Comparison of ENCODE assay signal across 1 cellular context in the genomic region with DNA sequence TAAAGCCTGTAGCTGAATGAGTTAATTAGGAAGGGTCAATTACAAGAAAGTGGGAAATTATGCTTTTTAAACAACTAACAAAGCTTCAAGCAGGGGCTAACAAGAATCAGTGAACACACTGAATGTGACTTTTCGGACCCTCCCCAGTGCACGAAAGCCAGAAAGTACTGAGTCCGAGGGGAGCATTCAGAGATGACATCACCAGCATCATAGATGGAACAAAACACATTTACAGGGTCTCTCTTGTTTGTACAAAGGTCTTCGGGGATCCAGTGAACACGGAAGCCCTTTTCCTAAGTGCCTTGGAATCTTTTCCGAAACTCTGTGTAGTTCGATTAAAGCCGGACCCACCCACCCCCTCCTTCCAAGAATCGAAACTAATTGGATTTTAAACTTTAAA.
TF ChIP-seq lines count a peak whose summit lies in the region.

No MANE protein-coding gene starts in this region.

TF ChIP-seq in HEK293, 187 proteins besides CTCF, POLR2A, EP300 and RAD21 (continued from another document):
- TF ChIP-seq, protein P1, sequence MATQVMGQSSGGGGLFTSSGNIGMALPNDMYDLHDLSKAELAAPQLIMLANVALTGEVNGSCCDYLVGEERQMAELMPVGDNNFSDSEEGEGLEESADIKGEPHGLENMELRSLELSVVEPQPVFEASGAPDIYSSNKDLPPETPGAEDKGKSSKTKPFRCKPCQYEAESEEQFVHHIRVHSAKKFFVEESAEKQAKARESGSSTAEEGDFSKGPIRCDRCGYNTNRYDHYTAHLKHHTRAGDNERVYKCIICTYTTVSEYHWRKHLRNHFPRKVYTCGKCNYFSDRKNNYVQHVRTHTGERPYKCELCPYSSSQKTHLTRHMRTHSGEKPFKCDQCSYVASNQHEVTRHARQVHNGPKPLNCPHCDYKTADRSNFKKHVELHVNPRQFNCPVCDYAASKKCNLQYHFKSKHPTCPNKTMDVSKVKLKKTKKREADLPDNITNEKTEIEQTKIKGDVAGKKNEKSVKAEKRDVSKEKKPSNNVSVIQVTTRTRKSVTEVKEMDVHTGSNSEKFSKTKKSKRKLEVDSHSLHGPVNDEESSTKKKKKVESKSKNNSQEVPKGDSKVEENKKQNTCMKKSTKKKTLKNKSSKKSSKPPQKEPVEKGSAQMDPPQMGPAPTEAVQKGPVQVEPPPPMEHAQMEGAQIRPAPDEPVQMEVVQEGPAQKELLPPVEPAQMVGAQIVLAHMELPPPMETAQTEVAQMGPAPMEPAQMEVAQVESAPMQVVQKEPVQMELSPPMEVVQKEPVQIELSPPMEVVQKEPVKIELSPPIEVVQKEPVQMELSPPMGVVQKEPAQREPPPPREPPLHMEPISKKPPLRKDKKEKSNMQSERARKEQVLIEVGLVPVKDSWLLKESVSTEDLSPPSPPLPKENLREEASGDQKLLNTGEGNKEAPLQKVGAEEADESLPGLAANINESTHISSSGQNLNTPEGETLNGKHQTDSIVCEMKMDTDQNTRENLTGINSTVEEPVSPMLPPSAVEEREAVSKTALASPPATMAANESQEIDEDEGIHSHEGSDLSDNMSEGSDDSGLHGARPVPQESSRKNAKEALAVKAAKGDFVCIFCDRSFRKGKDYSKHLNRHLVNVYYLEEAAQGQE (tag by site-specific recombination; IDR thresholded peaks at IDR 0.05): no peak
- TF ChIP-seq ZNF311 (tag by site-specific recombination; IDR thresholded peaks at IDR 0.05; ENCODE audit: borderline replicate concordance): no peak
- peak; percentile 78 for TF ChIP-seq ZNF629 (tag by site-specific recombination; IDR thresholded peaks at IDR 0.05)
- TF ChIP-seq ZNF114 (tag by site-specific recombination; IDR thresholded peaks at IDR 0.05): no peak
- TF ChIP-seq BCL11A (tag by site-specific recombination; IDR thresholded peaks at IDR 0.05; ENCODE audit: low read depth): no peak
- TF ChIP-seq ZSCAN16 (tag by site-specific recombination; IDR thresholded peaks at IDR 0.05): no peak
- no peak for TF ChIP-seq ZNF792 (tag by site-specific recombination; IDR thresholded peaks at IDR 0.05)
- no peak for TF ChIP-seq ZSCAN30 (tag by site-specific recombination; IDR thresholded peaks at IDR 0.05)
- TF ChIP-seq, protein P2, sequence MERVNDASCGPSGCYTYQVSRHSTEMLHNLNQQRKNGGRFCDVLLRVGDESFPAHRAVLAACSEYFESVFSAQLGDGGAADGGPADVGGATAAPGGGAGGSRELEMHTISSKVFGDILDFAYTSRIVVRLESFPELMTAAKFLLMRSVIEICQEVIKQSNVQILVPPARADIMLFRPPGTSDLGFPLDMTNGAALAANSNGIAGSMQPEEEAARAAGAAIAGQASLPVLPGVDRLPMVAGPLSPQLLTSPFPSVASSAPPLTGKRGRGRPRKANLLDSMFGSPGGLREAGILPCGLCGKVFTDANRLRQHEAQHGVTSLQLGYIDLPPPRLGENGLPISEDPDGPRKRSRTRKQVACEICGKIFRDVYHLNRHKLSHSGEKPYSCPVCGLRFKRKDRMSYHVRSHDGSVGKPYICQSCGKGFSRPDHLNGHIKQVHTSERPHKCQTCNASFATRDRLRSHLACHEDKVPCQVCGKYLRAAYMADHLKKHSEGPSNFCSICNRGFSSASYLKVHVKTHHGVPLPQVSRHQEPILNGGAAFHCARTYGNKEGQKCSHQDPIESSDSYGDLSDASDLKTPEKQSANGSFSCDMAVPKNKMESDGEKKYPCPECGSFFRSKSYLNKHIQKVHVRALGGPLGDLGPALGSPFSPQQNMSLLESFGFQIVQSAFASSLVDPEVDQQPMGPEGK (tag by site-specific recombination; IDR thresholded peaks at IDR 0.05): no peak
- no peak for TF ChIP-seq ZNF473 (tag by site-specific recombination; IDR thresholded peaks at IDR 0.05)
- no peak for TF ChIP-seq ZNF623 (tag by site-specific recombination; IDR thresholded peaks at IDR 0.05)
- TF ChIP-seq, protein P3, sequence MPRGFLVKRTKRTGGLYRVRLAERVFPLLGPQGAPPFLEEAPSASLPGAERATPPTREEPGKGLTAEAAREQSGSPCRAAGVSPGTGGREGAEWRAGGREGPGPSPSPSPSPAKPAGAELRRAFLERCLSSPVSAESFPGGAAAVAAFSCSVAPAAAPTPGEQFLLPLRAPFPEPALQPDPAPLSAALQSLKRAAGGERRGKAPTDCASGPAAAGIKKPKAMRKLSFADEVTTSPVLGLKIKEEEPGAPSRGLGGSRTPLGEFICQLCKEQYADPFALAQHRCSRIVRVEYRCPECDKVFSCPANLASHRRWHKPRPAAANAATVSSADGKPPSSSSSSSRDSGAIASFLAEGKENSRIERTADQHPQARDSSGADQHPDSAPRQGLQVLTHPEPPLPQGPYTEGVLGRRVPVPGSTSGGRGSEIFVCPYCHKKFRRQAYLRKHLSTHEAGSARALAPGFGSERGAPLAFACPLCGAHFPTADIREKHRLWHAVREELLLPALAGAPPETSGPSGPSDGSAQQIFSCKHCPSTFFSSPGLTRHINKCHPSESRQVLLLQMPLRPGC (tag by site-specific recombination; IDR thresholded peaks at IDR 0.05): no peak
- TF ChIP-seq ZNF596 (tag by site-specific recombination; IDR thresholded peaks at IDR 0.05): no peak
- TF ChIP-seq ZBTB48 (tag by site-specific recombination; IDR thresholded peaks at IDR 0.05): peak; percentile 19; the same call in 1 of the 2 replicates
- no peak for TF ChIP-seq ZNF133 (tag by site-specific recombination; IDR thresholded peaks at IDR 0.05)
- TF ChIP-seq, protein P4, sequence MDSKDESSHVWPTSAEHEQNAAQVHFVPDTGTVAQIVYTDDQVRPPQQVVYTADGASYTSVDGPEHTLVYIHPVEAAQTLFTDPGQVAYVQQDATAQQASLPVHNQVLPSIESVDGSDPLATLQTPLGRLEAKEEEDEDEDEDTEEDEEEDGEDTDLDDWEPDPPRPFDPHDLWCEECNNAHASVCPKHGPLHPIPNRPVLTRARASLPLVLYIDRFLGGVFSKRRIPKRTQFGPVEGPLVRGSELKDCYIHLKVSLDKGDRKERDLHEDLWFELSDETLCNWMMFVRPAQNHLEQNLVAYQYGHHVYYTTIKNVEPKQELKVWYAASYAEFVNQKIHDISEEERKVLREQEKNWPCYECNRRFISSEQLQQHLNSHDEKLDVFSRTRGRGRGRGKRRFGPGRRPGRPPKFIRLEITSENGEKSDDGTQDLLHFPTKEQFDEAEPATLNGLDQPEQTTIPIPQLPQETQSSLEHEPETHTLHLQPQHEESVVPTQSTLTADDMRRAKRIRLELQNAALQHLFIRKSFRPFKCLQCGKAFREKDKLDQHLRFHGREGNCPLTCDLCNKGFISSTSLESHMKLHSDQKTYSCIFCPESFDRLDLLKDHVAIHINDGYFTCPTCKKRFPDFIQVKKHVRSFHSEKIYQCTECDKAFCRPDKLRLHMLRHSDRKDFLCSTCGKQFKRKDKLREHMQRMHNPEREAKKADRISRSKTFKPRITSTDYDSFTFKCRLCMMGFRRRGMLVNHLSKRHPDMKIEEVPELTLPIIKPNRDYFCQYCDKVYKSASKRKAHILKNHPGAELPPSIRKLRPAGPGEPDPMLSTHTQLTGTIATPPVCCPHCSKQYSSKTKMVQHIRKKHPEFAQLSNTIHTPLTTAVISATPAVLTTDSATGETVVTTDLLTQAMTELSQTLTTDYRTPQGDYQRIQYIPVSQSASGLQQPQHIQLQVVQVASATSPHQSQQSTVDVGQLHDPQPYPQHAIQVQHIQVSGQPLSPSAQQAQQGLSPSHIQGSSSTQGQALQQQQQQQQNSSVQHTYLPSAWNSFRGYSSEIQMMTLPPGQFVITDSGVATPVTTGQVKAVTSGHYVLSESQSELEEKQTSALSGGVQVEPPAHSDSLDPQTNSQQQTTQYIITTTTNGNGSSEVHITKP (tag by site-specific recombination; IDR thresholded peaks at IDR 0.05): peak; percentile 52; the same call in 1 of the 2 replicates
- TF ChIP-seq, protein P5, sequence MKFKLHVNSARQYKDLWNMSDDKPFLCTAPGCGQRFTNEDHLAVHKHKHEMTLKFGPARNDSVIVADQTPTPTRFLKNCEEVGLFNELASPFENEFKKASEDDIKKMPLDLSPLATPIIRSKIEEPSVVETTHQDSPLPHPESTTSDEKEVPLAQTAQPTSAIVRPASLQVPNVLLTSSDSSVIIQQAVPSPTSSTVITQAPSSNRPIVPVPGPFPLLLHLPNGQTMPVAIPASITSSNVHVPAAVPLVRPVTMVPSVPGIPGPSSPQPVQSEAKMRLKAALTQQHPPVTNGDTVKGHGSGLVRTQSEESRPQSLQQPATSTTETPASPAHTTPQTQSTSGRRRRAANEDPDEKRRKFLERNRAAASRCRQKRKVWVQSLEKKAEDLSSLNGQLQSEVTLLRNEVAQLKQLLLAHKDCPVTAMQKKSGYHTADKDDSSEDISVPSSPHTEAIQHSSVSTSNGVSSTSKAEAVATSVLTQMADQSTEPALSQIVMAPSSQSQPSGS (tag by site-specific recombination; IDR thresholded peaks at IDR 0.05; ENCODE audit: low read depth): peak; percentile 90
- no peak for TF ChIP-seq TCF7L2 (IDR thresholded peaks at IDR 0.05; ENCODE audit: borderline replicate concordance, low read depth, low read length)
- peak; percentile 24; the same call in 1 of the 2 replicates for TF ChIP-seq ZBTB17 (tag by site-specific recombination; IDR thresholded peaks at IDR 0.05)
- TF ChIP-seq ZNF157 (tag by site-specific recombination; IDR thresholded peaks at IDR 0.05): no peak
- TF ChIP-seq ZSCAN23 (tag by site-specific recombination; IDR thresholded peaks at IDR 0.05): no peak
TF ChIP-seq in HEK293: peak in this region for 5.
